8 cellular contexts compared by ENCODE assay signal in genomic region chr15:77071338-77072223, GRCh38. TPM values are rescaled to one million over a fixed set of nuclear protein-coding genes. Genes with fewer than 3 reads are reported as not detected.
DNase-seq lines count a peak whose midpoint lies in the region; ATAC-seq, FAIRE-seq and TF ChIP-seq lines count a peak whose summit lies in the region.

No MANE protein-coding gene starts in this region.

- H3K27me3 ChIP-seq in lung (ENCODE audit: control insufficient read depth, insufficient read depth): no peaks in the 10 kb centered on the region
- H3K27me3 ChIP-seq in thyroid gland: no peaks in the 10 kb centered on the region

- H3K36me3 ChIP-seq in lung (ENCODE audit: control insufficient read depth in 2 of 2, insufficient read depth in 2 of 2, low read length in 2 of 2) (no peaks in the 10 kb centered on the region), thyroid gland (no peaks in the 10 kb centered on the region)

- WGBS in lung, 2 donors: 80 to 87% methylated on average over 15 of the region's 15 CpGs
- 80 to 81% methylated on average over 15 of the region's 15 CpGs for WGBS in thyroid gland, 2 donors

- CTCF ChIA-PET in activated naive CD4-positive, alpha-beta T cell treated with anti-CD3 and anti-CD28 coated beads for 36 hours (lab: Charles Lee): no interaction called here

- H3K4me1 Mint-ChIP-seq in activated naive CD4-positive, alpha-beta T cell treated with anti-CD3 and anti-CD28 coated beads for 36 hours (ENCODE audit: low read depth): peaks cover 35% of the 10 kb centered on the region
- H3K4me1 Mint-ChIP-seq in activated T-helper 2 cell treated with anti-CD3 and anti-CD28 coated beads, Interferon-gamma antibody, Interleukin-2, Interleukin-4, amounts not matched to agents 10 μg/mL and 5 μg/mL and 100 μg/mL, durations not matched to agents 14 hours and 24 hours and 36 hours (ENCODE audit: low read depth): peaks cover 22% of the 10 kb centered on the region

- FAIRE-seq in urothelium cell line (lab: Jason Lieb, UNC): no peak

- H3K4me1 ChIP-seq in lung (ENCODE audit: control insufficient read depth in 2 of 2, insufficient read depth in 2 of 2, low read length in 2 of 2): peaks cover 2 to 13% of the 10 kb centered on the region in 2 donors
- H3K4me1 ChIP-seq in thyroid gland: peaks cover 13 to 35% of the 10 kb centered on the region in 2 donors

- no peak for ATAC-seq in lung (ENCODE audit: insufficient read depth, low FRiP score)

- intact Hi-C loops in activated naive CD4-positive, alpha-beta T cell treated with anti-CD3 and anti-CD28 coated beads for 36 hours (cut with micrococcal nuclease): loop anchor here (1.0 to 5.0 kb wide), 4 partner anchors 49 to 351 kb away; partner anchors contain the start of genes HMG20A and PEAK1
- intact Hi-C loops in activated T-helper 2 cell treated with anti-CD3 and anti-CD28 coated beads, Interferon-gamma antibody, Interleukin-2, Interleukin-4, amounts not matched to agents 10 μg/mL and 5 μg/mL and 100 μg/mL, durations not matched to agents 14 hours and 24 hours and 36 hours (cut with micrococcal nuclease): no loop called here
- intact Hi-C loops in thyroid gland (cut with DNase I): no loop called here

- TF ChIP-seq CTCF in lung (IDR thresholded peaks at IDR 0.05; ENCODE audit: control extremely low read depth, extremely low read depth): no peak
- TF ChIP-seq CTCF in thyroid gland (IDR thresholded peaks at IDR 0.05): no peak

- H3K27me3 Mint-ChIP-seq in activated naive CD4-positive, alpha-beta T cell treated with anti-CD3 and anti-CD28 coated beads for 36 hours (ENCODE audit: low read depth): no peaks in the 10 kb centered on the region
- peaks cover 17% of the 10 kb centered on the region for H3K27me3 Mint-ChIP-seq in activated T-helper 2 cell treated with anti-CD3 and anti-CD28 coated beads, Interferon-gamma antibody, Interleukin-2, Interleukin-4, amounts not matched to agents 10 μg/mL and 5 μg/mL and 100 μg/mL, durations not matched to agents 14 hours and 24 hours and 36 hours (ENCODE audit: low read depth)

- no peaks in the 10 kb centered on the region for H3K36me3 Mint-ChIP-seq in activated naive CD4-positive, alpha-beta T cell treated with anti-CD3 and anti-CD28 coated beads for 36 hours (ENCODE audit: low read depth)
- H3K36me3 Mint-ChIP-seq in activated T-helper 2 cell treated with anti-CD3 and anti-CD28 coated beads, Interferon-gamma antibody, Interleukin-2, Interleukin-4, amounts not matched to agents 10 μg/mL and 5 μg/mL and 100 μg/mL, durations not matched to agents 14 hours and 24 hours and 36 hours (ENCODE audit: low read depth): peaks cover 6% of the 10 kb centered on the region

- peak overlapping the region; percentile 71 for H3K4me3 Mint-ChIP-seq in activated naive CD4-positive, alpha-beta T cell treated with anti-CD3 and anti-CD28 coated beads for 36 hours
- H3K4me3 Mint-ChIP-seq in activated T-helper 2 cell treated with anti-CD3 and anti-CD28 coated beads, Interferon-gamma antibody, Interleukin-2, Interleukin-4, amounts not matched to agents 10 μg/mL and 5 μg/mL and 100 μg/mL, durations not matched to agents 14 hours and 24 hours and 36 hours (ENCODE audit: low read depth): peak overlapping the region; percentile 75

- no peak for DNase-seq in activated naive CD4-positive, alpha-beta T cell treated with anti-CD3 and anti-CD28 coated beads for 36 hours
- DNase-seq in activated naive CD4-positive, alpha-beta T cell (lab: John Stamatoyannopoulos, UW): no peak
- DNase-seq in activated T-helper 2 cell treated with anti-CD3 and anti-CD28 coated beads, Interferon-gamma antibody, Interleukin-2, Interleukin-4, amounts not matched to agents 10 μg/mL and 5 μg/mL and 100 μg/mL, durations not matched to agents 14 hours and 24 hours and 36 hours (ENCODE audit: low spot score): no peak
- no peak for DNase-seq in lung (ENCODE audit: low spot score)
- peak in 1 of 2 donors; percentile 19 for DNase-seq in thyroid gland
- DNase-seq in RPMI8226: no peak
- DNase-seq in C1 segment of cervical spinal cord (lab: John Stamatoyannopoulos, UW): no peak
- no peak for DNase-seq in urothelium cell line (ENCODE audit: low spot score)

- no peaks in the 10 kb centered on the region for H3K9me3 ChIP-seq in lung (ENCODE audit: control insufficient read depth in 2 of 2, insufficient read depth in 1 of 2, low read length in 1 of 2)
- H3K9me3 ChIP-seq in thyroid gland: no peaks in the 10 kb centered on the region

- H3K27ac ChIP-seq in lung (ENCODE audit: low read depth in 1 of 2, low read length in 1 of 2) (peak overlapping the region in 1 of 2 donors; percentile 97), thyroid gland (peak overlapping the region; percentile 22 to 93 (median 41))

- H3K4me3 ChIP-seq in lung (peak overlapping the region; percentile 92), thyroid gland (replicated peaks in 1 of 3) (no peak overlapping the region)

- TF ChIP-seq POLR2A in thyroid gland (IDR thresholded peaks at IDR 0.05): no peak

- no peaks in the 10 kb centered on the region for H3K9me3 Mint-ChIP-seq in activated naive CD4-positive, alpha-beta T cell treated with anti-CD3 and anti-CD28 coated beads for 36 hours
- no peaks in the 10 kb centered on the region for H3K9me3 Mint-ChIP-seq in activated T-helper 2 cell treated with anti-CD3 and anti-CD28 coated beads, Interferon-gamma antibody, Interleukin-2, Interleukin-4, amounts not matched to agents 10 μg/mL and 5 μg/mL and 100 μg/mL, durations not matched to agents 14 hours and 24 hours and 36 hours

- peak overlapping the region; percentile 71 for H3K27ac Mint-ChIP-seq in activated naive CD4-positive, alpha-beta T cell treated with anti-CD3 and anti-CD28 coated beads for 36 hours
- peak overlapping the region; percentile 16 for H3K27ac Mint-ChIP-seq in activated T-helper 2 cell treated with anti-CD3 and anti-CD28 coated beads, Interferon-gamma antibody, Interleukin-2, Interleukin-4, amounts not matched to agents 10 μg/mL and 5 μg/mL and 100 μg/mL, durations not matched to agents 14 hours and 24 hours and 36 hours

RNA-seq across cellular contexts. Expression of gene TSPAN3, which starts 0.7 kb away (rescaled TPM):
- total RNA-seq in activated naive CD4-positive, alpha-beta T cell treated with anti-CD3 and anti-CD28 coated beads for 36 hours: 10 to 100 TPM; 21.9 to 24.9 TPM
- total RNA-seq in activated T-helper 2 cell treated with anti-CD3 and anti-CD28 coated beads, Interferon-gamma antibody, Interleukin-2, Interleukin-4, amounts not matched to agents 10 μg/mL and 5 μg/mL and 100 μg/mL, durations not matched to agents 14 hours and 24 hours and 36 hours: 37.8 and 40.1 TPM in 2 replicates
- total RNA-seq in lung (100 to 1,000 TPM; 339 to 494 TPM), thyroid gland (100 to 1,000 TPM; 330 to 637 (median 593) TPM)
- polyA plus RNA-seq in lung: 100 to 1,000 TPM; 428 to 472 TPM
